In genomic region chr3:10992017-10992945, GRCh38 we compare ENCODE assay signal across 8 cellular contexts. TPM values are rescaled to one million over a fixed set of nuclear protein-coding genes. Genes with fewer than 3 reads are reported as not detected.
DNase-seq lines count a peak whose midpoint lies in the region; ATAC-seq and TF ChIP-seq lines count a peak whose summit lies in the region.

Gene SLC6A1 (plus strand): TSS chr3:10992748. CDS start chr3:11017212, 24,464 bp downstream.

- POLR2A ChIA-PET in activated B cell treated with CpG ODN at 0.5 μM for 24 hours (lab: Charles Lee): no interaction called here

- WGBS in hepatocyte (ENCODE audit: low lambda C conversion rate, missing lambda C conversion rate): 3% methylated on average over 25 of the region's 69 CpGs

- TF ChIP-seq CTCF in activated B cell treated with CpG ODN at 0.5 μM for 24 hours (IDR thresholded peaks at IDR 0.05) (no peak), hepatocyte (IDR thresholded peaks at IDR 0.05; ENCODE audit: poor library complexity) (peak; percentile 18)

- H3K27ac ChIP-seq in hepatocyte (no peak within 1 kb of the TSS), rectal smooth muscle tissue (ENCODE audit: low read depth, low read length) (no peak within 1 kb of the TSS)

- H3K4me2 ChIP-seq in hepatocyte: peak within 1 kb of the TSS; percentile 80

- DNase-seq in ELF-1 (ENCODE audit: low read depth, low spot score) (peak; percentile 71), activated B cell treated with CpG ODN at 0.5 μM for 24 hours (no peak), hepatocyte (ENCODE audit: low spot score) (peak; percentile 15), MV-4-11 (lab: John Stamatoyannopoulos, UW) (no peak), MG63 (no peak), HuH-7.5 (ENCODE audit: low spot score) (no peak)

- ATAC-seq in activated B cell treated with CpG ODN at 0.5 μM for 24 hours (ENCODE audit: low read depth) (no peak), HG03159 (IDR thresholded peaks at IDR 0.05; ENCODE audit: unreplicated experiment) (no peak)

- H3K4me1 Mint-ChIP-seq in activated B cell treated with CpG ODN at 0.5 μM for 24 hours: peaks cover 12% of the 10 kb centered on the region

- H3K27ac Mint-ChIP-seq in activated B cell treated with CpG ODN at 0.5 μM for 24 hours: no peak within 1 kb of the TSS

- H3K27me3 ChIP-seq in hepatocyte: peaks cover 79% of the 10 kb centered on the region
- H3K27me3 ChIP-seq in rectal smooth muscle tissue (ENCODE audit: control insufficient read depth, insufficient read depth, low read length): peaks cover 10% of the 10 kb centered on the region
- H3K27me3 ChIP-seq in MG63: peaks cover 36% of the 10 kb centered on the region

- no peaks in the 10 kb centered on the region for H3K79me2 ChIP-seq in hepatocyte

- H3K9ac ChIP-seq in rectal smooth muscle tissue (ENCODE audit: low read length): no peak within 1 kb of the TSS

- CTCF ChIA-PET in activated B cell treated with CpG ODN at 0.5 μM for 24 hours (lab: Charles Lee): no interaction called here

- peaks cover 62% of the 10 kb centered on the region for H3K27me3 Mint-ChIP-seq in activated B cell treated with CpG ODN at 0.5 μM for 24 hours

- H3K9me3 ChIP-seq in hepatocyte (ENCODE audit: low read depth) (no peaks in the 10 kb centered on the region), MG63 (no peaks in the 10 kb centered on the region)

- H3K9me3 Mint-ChIP-seq in activated B cell treated with CpG ODN at 0.5 μM for 24 hours: no peaks in the 10 kb centered on the region

- H3K4me3 ChIP-seq in hepatocyte (no peak within 1 kb of the TSS), rectal smooth muscle tissue (ENCODE audit: low read length) (peak within 1 kb of the TSS; percentile 69), MG63 (no peak within 1 kb of the TSS)

- no peak within 1 kb of the TSS for H2AFZ ChIP-seq in hepatocyte

- H3K36me3 Mint-ChIP-seq in activated B cell treated with CpG ODN at 0.5 μM for 24 hours (ENCODE audit: low read depth): no peaks in the 10 kb centered on the region

- intact Hi-C loops in activated B cell treated with CpG ODN at 0.5 μM for 24 hours (cut with micrococcal nuclease): no loop called here

- H3K4me3 Mint-ChIP-seq in activated B cell treated with CpG ODN at 0.5 μM for 24 hours: peak within 1 kb of the TSS; percentile 74

- no peaks in the 10 kb centered on the region for H4K20me1 ChIP-seq in hepatocyte (ENCODE audit: insufficient read depth, poor library complexity, severe bottlenecking)

- H3K4me1 ChIP-seq in hepatocyte (ENCODE audit: insufficient read depth) (no peaks in the 10 kb centered on the region), rectal smooth muscle tissue (ENCODE audit: control insufficient read depth, insufficient read depth, low read length) (no peaks in the 10 kb centered on the region)

- H3K9me2 ChIP-seq in hepatocyte (replicated peaks; ENCODE audit: insufficient read depth): no peaks in the 10 kb centered on the region

- H3K36me3 ChIP-seq in hepatocyte (replicated peaks; ENCODE audit: insufficient read depth, low read depth): no peaks in the 10 kb centered on the region
- no peaks in the 10 kb centered on the region for H3K36me3 ChIP-seq in rectal smooth muscle tissue (ENCODE audit: control insufficient read depth, insufficient read depth, low read length)
- no peaks in the 10 kb centered on the region for H3K36me3 ChIP-seq in MG63

RNA-seq across cellular contexts. Expression of gene SLC6A1, which starts in this region (rescaled TPM):
- total RNA-seq in activated B cell treated with CpG ODN at 0.5 μM for 24 hours (not detected in 2 replicates), hepatocyte (3.9 and 5.7 TPM in 2 replicates)
- polyA plus RNA-seq in hepatocyte: 1.7 and 3.6 TPM in 2 replicates
- not detected in 2 replicates for total RNA-seq in MG63 (2014; rRNA removed; shearing (Covaris generic); ENCODE audit: low replicate concordance)

Comparison
In these comparisons a context has a peak if more than half of its experiments do, and no peak if none do; other contexts are left out.
1. DNase-seq: peak in ELF-1 (single experiment) and hepatocyte (single experiment); none in activated B cell treated with CpG ODN at 0.5 μM for 24 hours (single experiment), MV-4-11 (single experiment), MG63 (single experiment) and HuH-7.5 (single experiment).